1 cellular context compared by ENCODE assay signal in genomic region chr11:2886191-2886894, GRCh38.
TF ChIP-seq lines count a peak whose summit lies in the region.

No MANE protein-coding gene starts in this region.

TF ChIP-seq in HCT116, 20 proteins besides CTCF, POLR2A, EP300 and RAD21 (continued from another document):
- TF ChIP-seq REST (IDR thresholded peaks at IDR 0.05; ENCODE audit: low read depth) (no peak), ZFX (IDR thresholded peaks at IDR 0.05) (no peak), SRF (IDR thresholded peaks at IDR 0.05; ENCODE audit: low read depth) (no peak)
